Comparison of ENCODE assay signal across 1 cellular context in genomic region chr11:125111341-125112234, GRCh38.
A peak's percentile ranks its signal among the peaks of the same experiment; 100 is the strongest.
TF ChIP-seq lines count a peak whose summit lies in the region.

Gene TMEM218, minus strand, starts transcription at chr11:125111626. Its CDS starts 9,385 bp downstream, at chr11:125102241.

TF ChIP-seq in GM23338, 12 proteins besides CTCF, POLR2A, EP300 and RAD21 (continued from another document):
- TF ChIP-seq REST (IDR thresholded peaks at IDR 0.05; ENCODE audit: unreplicated experiment) (no peak), ZNF462 (CRISPR knock-in tag; IDR thresholded peaks at IDR 0.05) (no peak), ZNF331 (CRISPR knock-in tag; IDR thresholded peaks at IDR 0.05; ENCODE audit: low read depth) (no peak), CREB1 (CRISPR knock-in tag; IDR thresholded peaks at IDR 0.05; ENCODE audit: low read depth) (peak; percentile 73), EZH2phosphoT487 (IDR thresholded peaks at IDR 0.05; ENCODE audit: unreplicated experiment) (no peak), POLR2AphosphoS5 (IDR thresholded peaks at IDR 0.05; ENCODE audit: low read depth) (peak; percentile 60), ZNF114 (CRISPR knock-in tag; IDR thresholded peaks at IDR 0.05) (no peak)
